24 cellular contexts compared by ENCODE assay signal in the genomic region with DNA sequence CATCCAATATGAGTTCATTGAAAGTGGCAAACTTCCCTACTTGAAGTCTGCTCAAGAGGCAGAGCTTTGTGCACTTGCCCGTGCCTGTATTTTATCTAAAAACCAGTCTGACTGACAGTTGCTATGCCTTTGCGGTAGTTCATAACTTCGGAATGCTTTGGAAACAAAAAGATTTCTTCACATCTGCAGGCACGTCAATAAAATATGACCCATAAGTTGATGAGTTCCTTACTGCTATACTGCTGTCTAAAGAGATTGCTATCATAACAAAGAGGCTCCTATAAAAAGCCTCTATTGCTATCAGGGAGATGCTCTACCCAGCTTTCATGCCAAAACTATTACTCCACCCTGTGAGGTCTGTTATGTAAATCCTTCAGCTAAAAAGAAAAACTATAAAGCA. TPM values are rescaled to one million over a fixed set of nuclear protein-coding genes. Genes with fewer than 3 reads are reported as not detected.
DNase-seq lines count a peak whose midpoint lies in the region; FAIRE-seq and TF ChIP-seq lines count a peak whose summit lies in the region.
"Had no signal": no experiment of that assay in that cellular context is flagged by ENCODE, and none has a peak within 500 bp of the region (broad histone marks: within the 10 kb centered on the region; RNA-seq: fewer than 3 reads in every experiment).

No MANE protein-coding gene starts in this region.

- H3K27ac ChIP-seq in coronary artery (no peak overlapping the region), small intestine (ENCODE audit: low read depth in 1 of 2, low read length in 1 of 2) (no peak overlapping the region)
- H3K27ac ChIP-seq: BLaER1, esophagus muscularis mucosa, pancreas, right lobe of liver, thyroid gland had no signal

- H3K9me3 Mint-ChIP-seq in osteocyte (ENCODE audit: unreplicated experiment), result no peaks in the 10 kb centered on the region
- H3K9me3 Mint-ChIP-seq: activated T-cell treated with anti-CD3 and anti-CD28 coated beads, Interleukin-2, amount 50 U/mL, for 72 hours; brain; memory B cell had no signal

- H3K4me1 ChIP-seq in small intestine (ENCODE audit: control insufficient read depth in 2 of 2, insufficient read depth in 1 of 2, low read depth in 1 of 2, low read length in 1 of 2), result no peaks in the 10 kb centered on the region
- H3K4me1 ChIP-seq: right lobe of liver, thyroid gland had no signal

- 70 to 72% (median 72%) methylated on average over 4 of the region's 4 CpGs for WGBS in small intestine, 3 donors

- DNase-seq in ELR (ENCODE audit: low read depth) (peak; percentile 8), HTR-8/SVneo (ENCODE audit: insufficient read length, low spot score) (peak; percentile 27), coronary artery (ENCODE audit: low spot score) (no peak), osteocyte (ENCODE audit: extremely low spot score, unreplicated experiment) (no peak), inferior parietal cortex (ENCODE audit: extremely low spot score) (no peak), small intestine (no peak)
- no peak for DNase-seq in activated naive CD4-positive, alpha-beta T cell treated with anti-CD3 and anti-CD28 coated beads, Interleukin-2, amount 50 U/mL, for 16 hours
- DNase-seq: activated CD8-positive, alpha-beta memory T cell treated with anti-CD3 and anti-CD28 coated beads for 24 hours; activated T-cell treated with anti-CD3 and anti-CD28 coated beads, Interleukin-2, amount 50 U/mL, for 72 hours; islet precursor cell; naive B cell; NCI-H187 treated with DMSO at 0.1 percent for 48 hours; NCI-H446 treated with DMSO at 0.1 percent for 48 hours; pancreas; right lobe of liver; stimulated activated naive CD4-positive, alpha-beta T cell; T1000; thyroid gland had no signal

- no peaks in the 10 kb centered on the region for H3K27me3 ChIP-seq in small intestine (ENCODE audit: control insufficient read depth in 2 of 2, insufficient read depth in 2 of 2, low read length in 2 of 2)
- H3K27me3 ChIP-seq: BLaER1, esophagus muscularis mucosa, pancreas, right lobe of liver, thyroid gland had no signal

- no peaks in the 10 kb centered on the region for H3K27me3 Mint-ChIP-seq in osteocyte (ENCODE audit: unreplicated experiment)
- H3K27me3 Mint-ChIP-seq: brain had no signal

- no peaks in the 10 kb centered on the region for H3K36me3 Mint-ChIP-seq in osteocyte (ENCODE audit: unreplicated experiment)
- H3K36me3 Mint-ChIP-seq: activated naive CD8-positive, alpha-beta T cell; brain; memory B cell; naive B cell had no signal

- no peak for TF ChIP-seq CTCF in coronary artery (IDR thresholded peaks at IDR 0.05)
- TF ChIP-seq CTCF in osteocyte (IDR thresholded peaks at IDR 0.05), result no peak

- no peak overlapping the region for H3K4me3 Mint-ChIP-seq in osteocyte (ENCODE audit: unreplicated experiment)
- H3K4me3 Mint-ChIP-seq: activated naive CD8-positive, alpha-beta T cell; activated T-cell treated with anti-CD3 and anti-CD28 coated beads, Interleukin-2, amount 50 U/mL, for 72 hours; brain; memory B cell; naive B cell had no signal

- peak overlapping the region; percentile 43 for H3K27ac Mint-ChIP-seq in osteocyte (ENCODE audit: unreplicated experiment)
- H3K27ac Mint-ChIP-seq: activated naive CD8-positive, alpha-beta T cell; activated T-cell treated with anti-CD3 and anti-CD28 coated beads, Interleukin-2, amount 50 U/mL, for 72 hours; brain; memory B cell; naive B cell had no signal

- H3K36me3 ChIP-seq in small intestine (ENCODE audit: control insufficient read depth in 2 of 2, insufficient read depth in 2 of 2, low read length in 2 of 2), result no peaks in the 10 kb centered on the region
- H3K36me3 ChIP-seq: BLaER1, esophagus muscularis mucosa, pancreas, right lobe of liver, thyroid gland had no signal

- peaks cover 28% of the 10 kb centered on the region for H3K4me1 Mint-ChIP-seq in osteocyte (ENCODE audit: unreplicated experiment)
- H3K4me1 Mint-ChIP-seq: brain, memory B cell, naive B cell had no signal

- peak overlapping the region; percentile 31 for H3K4me3 ChIP-seq in coronary artery
- no peak overlapping the region for H3K4me3 ChIP-seq in small intestine (ENCODE audit: low read depth in 1 of 2, low read length in 2 of 2)
- H3K4me3 ChIP-seq: BLaER1, esophagus muscularis mucosa, K562, pancreas, right lobe of liver, thyroid gland had no signal

- FAIRE-seq in HTR-8/SVneo (lab: Jason Lieb, UNC) (no peak), small intestine (lab: Jason Lieb, UNC) (no peak)
- FAIRE-seq: K562, pancreas had no signal

- H3K9me3 ChIP-seq in small intestine (ENCODE audit: control insufficient read depth, low read depth), result no peaks in the 10 kb centered on the region
- H3K9me3 ChIP-seq: BLaER1, esophagus muscularis mucosa, pancreas, right lobe of liver, thyroid gland had no signal

RNA-seq across cellular contexts. Expression of gene RNF20, which starts 25.4 kb away (rescaled TPM):
- total RNA-seq in osteocyte, result 52.1 and 54.7 TPM in 2 replicates
- polyA plus RNA-seq in small intestine, result 10 to 100 TPM in 1 of 3 donors, 1 to 10 TPM in 2; 6.8 to 17.3 (median 9.8) TPM

Comparison
In these comparisons a context has a peak if more than half of its experiments do, and no peak if none do; other contexts are left out.
1. DNase-seq: peak in ELR (single experiment) and HTR-8/SVneo (single experiment); none in coronary artery (single experiment), osteocyte (single experiment), inferior parietal cortex (single experiment), activated naive CD4-positive, alpha-beta T cell treated with anti-CD3 and anti-CD28 coated beads, Interleukin-2, amount 50 U/mL, for 16 hours (single experiment) and small intestine (single experiment).